Comparison of ENCODE assay signal across 11 cellular contexts in the genomic region with DNA sequence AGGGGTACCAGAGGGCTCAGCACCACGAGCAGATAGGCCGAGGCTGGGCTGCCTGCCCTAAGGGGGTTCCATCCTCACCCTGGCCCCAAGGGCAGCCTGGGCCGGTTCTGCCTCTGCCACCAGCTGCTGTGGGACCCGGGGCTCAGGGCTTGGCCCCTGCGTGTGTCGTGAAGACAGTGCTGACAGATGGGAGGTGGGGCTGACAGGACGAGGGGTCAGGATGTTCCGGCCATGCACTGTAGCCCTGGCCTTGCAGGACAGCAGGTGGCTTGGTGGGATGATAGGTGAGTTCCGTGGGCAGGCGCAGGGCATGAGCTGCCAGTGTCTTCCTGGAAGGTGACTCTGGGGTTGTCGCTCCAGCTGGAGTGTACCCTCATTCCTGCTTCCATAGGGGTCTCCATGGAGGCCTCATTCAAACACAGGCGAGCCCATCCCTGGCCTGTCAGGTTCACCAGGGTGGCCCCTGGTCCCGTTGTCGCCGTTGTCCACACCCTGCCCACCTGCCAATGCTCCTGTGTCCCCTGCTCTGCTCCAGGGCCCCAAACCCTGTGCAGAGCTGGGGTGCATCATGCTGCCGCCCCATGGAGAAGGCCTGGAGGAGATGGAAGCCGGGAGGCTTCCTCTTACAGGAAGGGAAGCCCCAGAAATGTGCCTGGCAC. TPM values are rescaled to one million over a fixed set of nuclear protein-coding genes. Genes with fewer than 3 reads are reported as not detected.
DNase-seq lines count a peak whose midpoint lies in the region; ATAC-seq and TF ChIP-seq lines count a peak whose summit lies in the region.
"Had no signal": no experiment of that assay in that cellular context is flagged by ENCODE, and none has a peak within 500 bp of the region (broad histone marks: within the 10 kb centered on the region; RNA-seq: fewer than 3 reads in every experiment).

No MANE protein-coding gene starts in this region.

- peak overlapping the region in 6 of 8 donors; percentile 43 to 93 (median 82) for H3K27ac Mint-ChIP-seq in CD8-positive, alpha-beta memory T cell
- peak overlapping the region; percentile 84 to 89 for H3K27ac Mint-ChIP-seq in T-cell

- H3K36me3 Mint-ChIP-seq in CD8-positive, alpha-beta memory T cell: peaks cover 6 to 17% (median 7%) of the 10 kb centered on the region in 3 donors
- H3K36me3 Mint-ChIP-seq in T-cell: peaks cover 13% of the 10 kb centered on the region

- CTCF ChIA-PET in CD8-positive, alpha-beta memory T cell (lab: Charles Lee): no interaction called here
- CTCF ChIA-PET in T-cell (lab: Charles Lee): no interaction called here

- POLR2A ChIA-PET in CD8-positive, alpha-beta memory T cell (lab: Charles Lee): interaction anchor here (0.8 kb wide), 1 partner anchor 13 kb away, joined by 3 read pairs; no protein-coding TSS in a partner anchor
- POLR2A ChIA-PET in T-cell (lab: Charles Lee): interaction anchor here in 1 of 2 donors (0.6 kb wide), 1 partner anchor 30 kb away, joined by 5 read pairs; no protein-coding TSS in a partner anchor

- no peak for TF ChIP-seq POLR2A in heart left ventricle (IDR thresholded peaks at IDR 0.05)

- no peaks in the 10 kb centered on the region for H3K9me3 ChIP-seq in CD8-positive, alpha-beta memory T cell (ENCODE audit: low read length)
- H3K9me3 ChIP-seq in heart left ventricle (no peaks in the 10 kb centered on the region), skeletal muscle tissue (ENCODE audit: control insufficient read depth in 3 of 3, low read length in 3 of 3) (no peaks in the 10 kb centered on the region), WERI-Rb-1 (ENCODE audit: severe bottlenecking) (no peaks in the 10 kb centered on the region)

- H3K4me3 Mint-ChIP-seq in CD8-positive, alpha-beta memory T cell: no peak overlapping the region
- H3K4me3 Mint-ChIP-seq in T-cell: no peak overlapping the region

- H3K36me3 ChIP-seq in CD8-positive, alpha-beta memory T cell (ENCODE audit: insufficient read depth, low read length): peaks cover 6% of the 10 kb centered on the region
- H3K36me3 ChIP-seq in heart left ventricle: peaks cover 0 to 35% (median 22%) of the 10 kb centered on the region in 9 donors
- peaks cover 15 to 21% (median 18%) of the 10 kb centered on the region in 3 donors for H3K36me3 ChIP-seq in skeletal muscle tissue (ENCODE audit: control insufficient read depth in 3 of 3, insufficient read depth in 3 of 3, low read length in 3 of 3)
- peaks cover 71% of the 10 kb centered on the region for H3K36me3 ChIP-seq in WERI-Rb-1

- in situ Hi-C loops in GM13976 (cut with MboI; ENCODE audit: low sequenced_read_pairs, unreplicated experiment): no loop called here

- ATAC-seq in T-cell (replicated peaks in 1 of 4) (peak in 2 of 4 experiments; percentile 2 to 4), heart left ventricle (peak in 2 of 4 donors; percentile 3 to 6)

- no peaks in the 10 kb centered on the region for H3K27me3 Mint-ChIP-seq in CD8-positive, alpha-beta memory T cell
- H3K27me3 Mint-ChIP-seq in T-cell: no peaks in the 10 kb centered on the region

- no peaks in the 10 kb centered on the region for H3K9me3 Mint-ChIP-seq in CD8-positive, alpha-beta memory T cell
- H3K9me3 Mint-ChIP-seq in T-cell: no peaks in the 10 kb centered on the region

- no peaks in the 10 kb centered on the region for H3K27me3 ChIP-seq in CD8-positive, alpha-beta memory T cell (ENCODE audit: insufficient read depth, low read length, poor library complexity, severe bottlenecking)
- no peaks in the 10 kb centered on the region for H3K27me3 ChIP-seq in heart left ventricle
- no peaks in the 10 kb centered on the region for H3K27me3 ChIP-seq in skeletal muscle tissue (ENCODE audit: control insufficient read depth in 3 of 3, insufficient read depth in 3 of 3, low read length in 3 of 3)
- H3K27me3 ChIP-seq in WERI-Rb-1 (ENCODE audit: insufficient read depth, low read depth, severe bottlenecking): no peaks in the 10 kb centered on the region
- H3K27me3 ChIP-seq: brain microvascular endothelial cell had no signal

- H3K4me3 ChIP-seq in CD8-positive, alpha-beta memory T cell (ENCODE audit: low read length): no peak overlapping the region
- no peak overlapping the region for H3K4me3 ChIP-seq in heart left ventricle
- no peak overlapping the region for H3K4me3 ChIP-seq in skeletal muscle tissue (ENCODE audit: low read length in 3 of 3)
- no peak overlapping the region for H3K4me3 ChIP-seq in WERI-Rb-1 (ENCODE audit: low read depth, low read length)

- H3K27ac ChIP-seq in CD8-positive, alpha-beta memory T cell (ENCODE audit: low read depth, low read length): no peak overlapping the region
- H3K27ac ChIP-seq in heart left ventricle (peak overlapping the region in 11 of 12 donors; percentile 80 to 97 (median 91)), skeletal muscle tissue (ENCODE audit: low read depth, low read length) (peak overlapping the region; percentile 83), WERI-Rb-1 (no peak overlapping the region)
- H3K27ac ChIP-seq: brain microvascular endothelial cell had no signal

- H3K9ac ChIP-seq in skeletal muscle tissue (ENCODE audit: low read depth in 1 of 3, low read length in 3 of 3): peak overlapping the region in 2 of 3 donors; percentile 23 to 60

- intact Hi-C loops in heart left ventricle (cut with DNase I): no loop called here

- TF ChIP-seq CTCF in heart left ventricle (IDR thresholded peaks at IDR 0.05) (no peak), GM13976 (IDR thresholded peaks at IDR 0.05; ENCODE audit: borderline replicate concordance, control extremely low read depth, extremely low read depth, insufficient read depth, missing control alignments) (no peak), WERI-Rb-1 (IDR thresholded peaks at IDR 0.05; ENCODE audit: low read depth, low read length) (no peak)

- peaks cover 37% of the 10 kb centered on the region for H3K4me1 ChIP-seq in CD8-positive, alpha-beta memory T cell (ENCODE audit: insufficient read depth, low read length)
- H3K4me1 ChIP-seq in heart left ventricle (peaks cover 5 to 48% (median 31%) of the 10 kb centered on the region in 12 donors), skeletal muscle tissue (ENCODE audit: control insufficient read depth in 3 of 3, insufficient read depth in 3 of 3, low read length in 3 of 3) (peaks cover 22 to 32% (median 30%) of the 10 kb centered on the region in 3 donors)

- peaks cover 23 to 40% (median 34%) of the 10 kb centered on the region in 3 donors for H3K4me1 Mint-ChIP-seq in CD8-positive, alpha-beta memory T cell
- peaks cover 37 to 50% (median 43%) of the 10 kb centered on the region in 3 donors for H3K4me1 Mint-ChIP-seq in T-cell

- no peak for DNase-seq in CD8-positive, alpha-beta memory T cell
- no peak for DNase-seq in T-cell
- peak in 1 of 5 donors; percentile 33 for DNase-seq in heart left ventricle
- DNase-seq in NCI-H2227 (lab: John Stamatoyannopoulos, UW; ENCODE audit: unreplicated experiment): no peak
- no peak for DNase-seq in GM13976 (ENCODE audit: low spot score)
- DNase-seq in WERI-Rb-1: no peak
- no peak for DNase-seq in NOMO-1 treated with dmso at 0.1 percent for 144 hours (lab: John Stamatoyannopoulos, UW; ENCODE audit: unreplicated experiment)
- DNase-seq: activated CD4-positive, alpha-beta T cell treated with anti-CD3 and anti-CD28 coated beads for 1 hour; brain microvascular endothelial cell; NCI-H1105 had no signal

- WGBS in heart left ventricle, 4 donors: 32 to 59% (median 54%) methylated on average over 17 of the region's 17 CpGs

RNA-seq across cellular contexts. Expression of a gene that starts 57.2 kb away (rescaled TPM):
- 10 to 100 TPM; 49.1 to 50.1 TPM for total RNA-seq in CD8-positive, alpha-beta memory T cell
- polyA plus RNA-seq in CD8-positive, alpha-beta memory T cell: 41.9 TPM
- total RNA-seq in T-cell (10 to 100 TPM; 57.3 to 81.5 (median 59.4) TPM), heart left ventricle (10 to 100 TPM; 33.9 to 48.2 (median 40.1) TPM), skeletal muscle tissue (40.7 TPM)
- 10 to 100 TPM; 23.5 to 60.7 TPM for polyA plus RNA-seq in heart left ventricle

Comparison
In these comparisons a context has a peak if more than half of its experiments do, and no peak if none do; other contexts are left out.
1. H3K27ac ChIP-seq: peak in heart left ventricle (11 of 12) and skeletal muscle tissue (single experiment); none in CD8-positive, alpha-beta memory T cell (single experiment) and WERI-Rb-1 (single experiment).